In genomic region chr1:54991939-54992338, GRCh38 we compare ENCODE assay signal across 39 cellular contexts. TPM values are rescaled to one million over a fixed set of nuclear protein-coding genes. Genes with fewer than 3 reads are reported as not detected.
"Had no signal": no experiment of that assay in that cellular context is flagged by ENCODE, and none has a peak within 500 bp of the region (broad histone marks: within the 10 kb centered on the region; RNA-seq: fewer than 3 reads in every experiment).

No MANE protein-coding gene starts in this region.

- FAIRE-seq: endometrium, endothelial cell of umbilical vein had no signal

- H3K27me3 ChIP-seq: ascending aorta had no signal

- H3K4me3 ChIP-seq: adrenal gland, ascending aorta, breast epithelium, cardiac muscle cell, colonic mucosa, esophagus squamous epithelium, gastroesophageal sphincter, heart right ventricle had no signal

- H3K4me1 ChIP-seq: breast epithelium had no signal

- DNase-seq: activated CD4-positive, alpha-beta memory T cell treated with anti-CD3 and anti-CD28 coated beads for 36 hours; activated CD4-positive, alpha-beta T cell treated with anti-CD3 and anti-CD28 coated beads for 36 hours; activated CD4-positive, alpha-beta T cell treated with anti-CD3 and anti-CD28 coated beads, Interleukin-2, amount 10 ng/mL, durations not matched to agents 24 days and 14 days; activated CD4-positive, CD25-positive, alpha-beta regulatory T cell; activated CD4-positive, CD25-positive, alpha-beta regulatory T cell treated with anti-CD3 and anti-CD28 coated beads, Interleukin-2, amount 50 U/mL, for 72 hours; activated CD8-positive, alpha-beta memory T cell treated with anti-CD3 and anti-CD28 coated beads, Interleukin-2, amount 10 ng/mL, durations not matched to agents 7 days and 5 days; activated CD8-positive, alpha-beta memory T cell treated with anti-CD3 and anti-CD28 coated beads, Interleukin-2, amount 50 U/mL, for 4 hours; activated CD8-positive, alpha-beta T cell treated with anti-CD3 and anti-CD28 coated beads, Interleukin-2, amount 10 ng/mL, durations not matched to agents 7 days and 5 days; activated effector memory CD4-positive, alpha-beta T cell treated with anti-CD3 and anti-CD28 coated beads, Interleukin-2, amount 50 U/mL, for 16 hours; activated naive CD4-positive, alpha-beta T cell treated with anti-CD3 and anti-CD28 coated beads for 36 hours; activated naive CD8-positive, alpha-beta T cell treated with anti-CD3 and anti-CD28 coated beads for 36 hours; activated naive CD8-positive, alpha-beta T cell treated with anti-CD3 and anti-CD28 coated beads, Interleukin-2, amount 50 U/mL, for 24 hours; activated T-cell treated with anti-CD3 and anti-CD28 coated beads, Interleukin-2, amount 50 U/mL, for 1 hour; activated T-cell treated with anti-CD3 and anti-CD28 coated beads, Interleukin-2, amount 50 U/mL, for 48 hours; adrenal gland; amygdala; central memory CD4-positive, alpha-beta T cell; cerebellar nuclear complex; colonic mucosa; effector CD8-positive, alpha-beta T cell; esophagus squamous epithelium; foreskin melanocyte; heart right ventricle; T-helper 2 cell had no signal

- H3K9me3 ChIP-seq: adrenal gland, ascending aorta, breast epithelium, colonic mucosa, esophagus squamous epithelium, gastroesophageal sphincter, heart right ventricle had no signal

- H3K36me3 ChIP-seq: adrenal gland, ascending aorta, breast epithelium, cardiac muscle cell, colonic mucosa, esophagus squamous epithelium, gastroesophageal sphincter, heart right ventricle had no signal

- ATAC-seq: activated CD4-positive, alpha-beta T cell treated with anti-CD3 and anti-CD28 coated beads for 36 hours; activated CD8-positive, alpha-beta memory T cell treated with anti-CD3 and anti-CD28 coated beads, Interleukin-2, amount 10 ng/mL, durations not matched to agents 7 days and 5 days; activated CD8-positive, alpha-beta T cell treated with anti-CD3 and anti-CD28 coated beads, Interleukin-2, amount 10 ng/mL, durations not matched to agents 7 days and 5 days; activated naive CD8-positive, alpha-beta T cell treated with anti-CD3 and anti-CD28 coated beads, Interleukin-2, amount 50 U/mL, for 24 hours; gastroesophageal sphincter; heart right ventricle had no signal

- H3K27ac ChIP-seq: adrenal gland, ascending aorta, breast epithelium, cardiac muscle cell, colonic mucosa, epithelial cell of prostate, esophagus squamous epithelium, gastroesophageal sphincter, heart right ventricle had no signal

RNA-seq across cellular contexts. Expression of gene BSND, which starts 6.8 kb away (rescaled TPM):
- total RNA-seq: activated CD4-positive, alpha-beta memory T cell treated with anti-CD3 and anti-CD28 coated beads for 36 hours; activated CD4-positive, alpha-beta T cell treated with anti-CD3 and anti-CD28 coated beads for 36 hours; activated CD4-positive, alpha-beta T cell treated with anti-CD3 and anti-CD28 coated beads, Interleukin-2, amount 10 ng/mL, durations not matched to agents 24 days and 14 days; activated CD8-positive, alpha-beta memory T cell treated with anti-CD3 and anti-CD28 coated beads for 36 hours; activated naive CD4-positive, alpha-beta T cell treated with anti-CD3 and anti-CD28 coated beads for 36 hours; activated naive CD8-positive, alpha-beta T cell treated with anti-CD3 and anti-CD28 coated beads for 36 hours; activated T-helper 1 cell treated with anti-CD3 and anti-CD28 coated beads, Interleukin-12 subunit alpha, Interleukin-12 subunit beta, Interleukin-2, Interleukin-4 antibody, amounts not matched to agents 30 ng/mL and 10 ng/mL and 1 ng/mL, durations not matched to agents 14 hours and 24 hours and 36 hours; activated T-helper 2 cell treated with anti-CD3 and anti-CD28 coated beads, Interferon-gamma antibody, Interleukin-2, Interleukin-4, amounts not matched to agents 10 μg/mL and 5 μg/mL and 100 μg/mL, durations not matched to agents 14 hours and 24 hours and 36 hours; adrenal gland; ascending aorta; cardiac muscle cell; colonic mucosa; dermis microvascular lymphatic vessel endothelial cell; endothelial cell of umbilical vein; esophagus squamous epithelium; fibroblast of lung; fibroblast of villous mesenchyme; gastroesophageal sphincter; glomerular endothelial cell; heart right ventricle had no signal
- polyA plus RNA-seq: cardiac muscle cell, endothelial cell of umbilical vein, esophagus, fibroblast of lung, heart right ventricle had no signal

RNA-seq across cellular contexts. Expression of gene TMEM61, which starts 11.5 kb away (rescaled TPM):
- total RNA-seq: activated CD4-positive, alpha-beta memory T cell treated with anti-CD3 and anti-CD28 coated beads for 36 hours; activated CD4-positive, alpha-beta T cell treated with anti-CD3 and anti-CD28 coated beads for 36 hours; activated CD4-positive, alpha-beta T cell treated with anti-CD3 and anti-CD28 coated beads, Interleukin-2, amount 10 ng/mL, durations not matched to agents 24 days and 14 days; activated CD8-positive, alpha-beta memory T cell treated with anti-CD3 and anti-CD28 coated beads for 36 hours; activated CD8-positive, alpha-beta memory T cell treated with anti-CD3 and anti-CD28 coated beads, Interleukin-2, amount 10 ng/mL, durations not matched to agents 7 days and 5 days; activated CD8-positive, alpha-beta T cell treated with anti-CD3 and anti-CD28 coated beads, Interleukin-2, amount 10 ng/mL, durations not matched to agents 7 days and 5 days; activated naive CD4-positive, alpha-beta T cell treated with anti-CD3 and anti-CD28 coated beads for 36 hours; activated naive CD8-positive, alpha-beta T cell treated with anti-CD3 and anti-CD28 coated beads for 36 hours; activated T-helper 1 cell treated with anti-CD3 and anti-CD28 coated beads, Interleukin-12 subunit alpha, Interleukin-12 subunit beta, Interleukin-2, Interleukin-4 antibody, amounts not matched to agents 30 ng/mL and 10 ng/mL and 1 ng/mL, durations not matched to agents 14 hours and 24 hours and 36 hours; ascending aorta; cardiac muscle cell; endothelial cell of umbilical vein; fibroblast of lung; fibroblast of villous mesenchyme; glomerular endothelial cell had no signal
- polyA plus RNA-seq: cardiac muscle cell, endothelial cell of umbilical vein, fibroblast of lung had no signal

RNA-seq across cellular contexts. Expression of gene PCSK9, which starts 47.4 kb away (rescaled TPM):
- total RNA-seq: activated CD4-positive, alpha-beta memory T cell treated with anti-CD3 and anti-CD28 coated beads for 36 hours; activated CD4-positive, alpha-beta T cell treated with anti-CD3 and anti-CD28 coated beads for 36 hours; activated CD4-positive, alpha-beta T cell treated with anti-CD3 and anti-CD28 coated beads, Interleukin-2, amount 10 ng/mL, durations not matched to agents 24 days and 14 days; activated CD8-positive, alpha-beta memory T cell treated with anti-CD3 and anti-CD28 coated beads for 36 hours; activated CD8-positive, alpha-beta T cell treated with anti-CD3 and anti-CD28 coated beads, Interleukin-2, amount 10 ng/mL, durations not matched to agents 7 days and 5 days; activated naive CD4-positive, alpha-beta T cell treated with anti-CD3 and anti-CD28 coated beads for 36 hours; activated naive CD8-positive, alpha-beta T cell treated with anti-CD3 and anti-CD28 coated beads for 36 hours; activated T-helper 1 cell treated with anti-CD3 and anti-CD28 coated beads, Interleukin-12 subunit alpha, Interleukin-12 subunit beta, Interleukin-2, Interleukin-4 antibody, amounts not matched to agents 30 ng/mL and 10 ng/mL and 1 ng/mL, durations not matched to agents 14 hours and 24 hours and 36 hours; ascending aorta had no signal
- polyA plus RNA-seq: cardiac muscle cell had no signal
